Comparison of ENCODE assay signal across 8 cellular contexts in the genomic region with DNA sequence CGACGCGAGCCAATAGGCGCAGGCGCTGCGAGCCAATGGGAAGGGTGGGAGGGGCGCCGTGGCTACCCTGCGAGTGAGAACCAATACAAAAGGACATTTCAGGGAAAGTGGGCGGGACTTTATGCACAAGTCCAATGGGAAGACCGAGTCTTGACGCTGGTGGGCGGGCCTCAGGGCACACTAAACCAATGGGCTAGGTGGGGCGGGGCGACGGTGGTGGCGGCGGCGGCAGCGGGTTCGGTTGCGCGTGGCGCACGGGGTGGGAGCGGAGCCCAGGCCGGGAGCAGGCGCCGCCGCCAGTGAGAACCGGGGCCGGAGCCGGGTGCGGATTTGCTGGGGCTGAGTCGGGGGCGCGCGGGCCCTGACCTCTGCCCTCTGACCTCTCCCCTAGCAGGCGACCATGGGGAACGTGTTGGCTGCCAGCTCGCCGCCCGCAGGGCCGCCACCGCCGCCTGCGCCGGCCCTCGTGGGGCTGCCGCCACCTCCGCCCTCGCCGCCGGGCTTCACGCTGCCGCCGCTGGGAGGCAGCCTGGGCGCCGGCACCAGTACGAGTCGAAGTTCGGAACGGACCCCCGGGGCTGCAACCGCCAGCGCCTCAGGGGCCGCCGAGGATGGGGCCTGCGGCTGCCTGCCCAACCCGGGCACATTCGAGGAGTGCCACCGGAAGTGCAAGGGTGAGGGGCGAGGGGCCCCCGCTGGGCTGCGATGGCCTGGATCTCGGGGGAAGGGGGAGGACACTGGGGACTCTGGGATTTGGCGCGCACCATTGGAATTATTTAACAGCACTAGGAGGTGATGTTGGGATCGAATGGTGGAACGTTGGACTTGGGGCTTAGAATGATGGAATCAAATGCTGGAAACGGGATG. TPM values are rescaled to one million over a fixed set of nuclear protein-coding genes. Genes with fewer than 3 reads are reported as not detected.
DNase-seq lines count a peak whose midpoint lies in the region; ATAC-seq, FAIRE-seq and TF ChIP-seq lines count a peak whose summit lies in the region.

A gene (plus strand): TSS at position 239 of the 867 bp plus-strand sequence. CDS start 162 bp downstream, at position 401.

- H3K79me2 ChIP-seq in mammary epithelial cell (ENCODE audit: insufficient read depth, low read length) = peaks cover 48% of the 10 kb centered on the region

- no peak for TF ChIP-seq CTCF in mammary epithelial cell (conservative IDR thresholded peaks at IDR 0.05 in 1 of 2, IDR thresholded peaks at IDR 0.05 in 1 of 2; ENCODE audit: extremely low read depth in 1 of 2, insufficient read depth in 1 of 2, low read depth in 1 of 2, low read length in 2 of 2)

- intact Hi-C loops in mammary epithelial cell (cut with micrococcal nuclease) = loop anchor here (5.0 to 10.0 kb wide), 2 partner anchors 86 to 119 kb away; a partner anchor contains a TSS

- H3K4me3 ChIP-seq in mammary epithelial cell (replicated peaks in 1 of 3; ENCODE audit: insufficient read depth in 1 of 3, low read depth in 2 of 3, low read length in 3 of 3) = peak within 1 kb of the TSS; percentile 58 to 91 (median 63)

- TF ChIP-seq RAD21 in Ishikawa (IDR thresholded peaks at IDR 0.05; ENCODE audit: low read depth) = no peak

- ATAC-seq in left lobe of liver = peak; percentile 80

- H3K9ac ChIP-seq in mammary epithelial cell (ENCODE audit: insufficient read depth, low read length) = peak within 1 kb of the TSS; percentile 90

- 0% methylated on average over 10 of the region's 81 CpGs for WGBS in mammary epithelial cell (ENCODE audit: low coverage, missing lambda C conversion rate)

- peaks cover 16% of the 10 kb centered on the region for H3K4me1 ChIP-seq in mammary epithelial cell (ENCODE audit: insufficient read depth, low read length)

- dilution Hi-C loops in mammary epithelial cell (cut with HindIII; ENCODE audit: low sequenced_read_pairs) = no loop called here

- TSS peak; percentile 30 for BruUV-seq in mammary epithelial cell (replicated peaks; lab: Mats Ljungman, UMichigan)

- in situ Hi-C loops in mammary epithelial cell (cut with MboI; ENCODE audit: low sequenced_read_pairs in 2 of 2) = no loop called here

- peaks cover 11% of the 10 kb centered on the region for H3K36me3 ChIP-seq in mammary epithelial cell (ENCODE audit: insufficient read depth, low read length)

- H3K27ac ChIP-seq in mammary epithelial cell (ENCODE audit: insufficient read depth, low read depth, low read length) = peak within 1 kb of the TSS; percentile 84

- H4K20me1 ChIP-seq in mammary epithelial cell (ENCODE audit: insufficient read depth, low read length) = no peaks in the 10 kb centered on the region

- TF ChIP-seq EP300 in Ishikawa (IDR thresholded peaks at IDR 0.05; ENCODE audit: borderline replicate concordance) = no peak

- FAIRE-seq in GM19239 (lab: Jason Lieb, UNC) = peak; percentile 100

- peak within 1 kb of the TSS; percentile 89 for H2AFZ ChIP-seq in mammary epithelial cell (ENCODE audit: low read depth, low read length)

- H3K9me3 ChIP-seq in mammary epithelial cell (replicated peaks; ENCODE audit: insufficient read depth, low read length) = no peaks in the 10 kb centered on the region

- CTCF ChIA-PET in mammary epithelial cell (lab: Charles Lee; ENCODE audit: low non-redundant PET) = no interaction called here

- no peaks in the 10 kb centered on the region for H3K27me3 ChIP-seq in mammary epithelial cell (ENCODE audit: insufficient read depth, low read length)

- DNase-seq in CD1c-positive myeloid dendritic cell (ENCODE audit: extremely low spot score) (peak; percentile 100), GM19239 (ENCODE audit: insufficient read length, low spot score) (peak; percentile 98), SK-N-DZ (ENCODE audit: low spot score) (peak; percentile 22), mammary epithelial cell (no peak), left lobe of liver (ENCODE audit: low spot score) (no peak), GDM1 (lab: John Stamatoyannopoulos, UW) (no peak)
- DNase-seq in stimulated activated CD4-positive, alpha-beta T cell treated with anti-CD3 and anti-CD28 coated beads, TNF-alpha, amount 100 ng/mL, for 4 hours (ENCODE audit: low read depth in 3 of 3) = peak in 2 of 3 experiments; percentile 96 to 100

- peak within 1 kb of the TSS; percentile 87 for H3K4me2 ChIP-seq in mammary epithelial cell (ENCODE audit: insufficient read depth, low read depth, low read length)

TF ChIP-seq in Ishikawa, 13 proteins besides CTCF, POLR2A, EP300 and RAD21:
- TF ChIP-seq, protein P1, sequence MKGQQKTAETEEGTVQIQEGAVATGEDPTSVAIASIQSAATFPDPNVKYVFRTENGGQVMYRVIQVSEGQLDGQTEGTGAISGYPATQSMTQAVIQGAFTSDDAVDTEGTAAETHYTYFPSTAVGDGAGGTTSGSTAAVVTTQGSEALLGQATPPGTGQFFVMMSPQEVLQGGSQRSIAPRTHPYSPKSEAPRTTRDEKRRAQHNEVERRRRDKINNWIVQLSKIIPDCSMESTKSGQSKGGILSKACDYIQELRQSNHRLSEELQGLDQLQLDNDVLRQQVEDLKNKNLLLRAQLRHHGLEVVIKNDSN (IDR thresholded peaks at IDR 0.05) = no peak
- TF ChIP-seq NFIC (IDR thresholded peaks at IDR 0.05) = peak; percentile 8; the same call in 1 of the 2 replicates
- TF ChIP-seq, protein P2, sequence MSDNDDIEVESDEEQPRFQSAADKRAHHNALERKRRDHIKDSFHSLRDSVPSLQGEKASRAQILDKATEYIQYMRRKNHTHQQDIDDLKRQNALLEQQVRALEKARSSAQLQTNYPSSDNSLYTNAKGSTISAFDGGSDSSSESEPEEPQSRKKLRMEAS (IDR thresholded peaks at IDR 0.05) = peak; percentile 58; the same call in 1 of the 2 replicates
- TF ChIP-seq TEAD4 (IDR thresholded peaks at IDR 0.05) = no peak
- TF ChIP-seq, protein P3, sequence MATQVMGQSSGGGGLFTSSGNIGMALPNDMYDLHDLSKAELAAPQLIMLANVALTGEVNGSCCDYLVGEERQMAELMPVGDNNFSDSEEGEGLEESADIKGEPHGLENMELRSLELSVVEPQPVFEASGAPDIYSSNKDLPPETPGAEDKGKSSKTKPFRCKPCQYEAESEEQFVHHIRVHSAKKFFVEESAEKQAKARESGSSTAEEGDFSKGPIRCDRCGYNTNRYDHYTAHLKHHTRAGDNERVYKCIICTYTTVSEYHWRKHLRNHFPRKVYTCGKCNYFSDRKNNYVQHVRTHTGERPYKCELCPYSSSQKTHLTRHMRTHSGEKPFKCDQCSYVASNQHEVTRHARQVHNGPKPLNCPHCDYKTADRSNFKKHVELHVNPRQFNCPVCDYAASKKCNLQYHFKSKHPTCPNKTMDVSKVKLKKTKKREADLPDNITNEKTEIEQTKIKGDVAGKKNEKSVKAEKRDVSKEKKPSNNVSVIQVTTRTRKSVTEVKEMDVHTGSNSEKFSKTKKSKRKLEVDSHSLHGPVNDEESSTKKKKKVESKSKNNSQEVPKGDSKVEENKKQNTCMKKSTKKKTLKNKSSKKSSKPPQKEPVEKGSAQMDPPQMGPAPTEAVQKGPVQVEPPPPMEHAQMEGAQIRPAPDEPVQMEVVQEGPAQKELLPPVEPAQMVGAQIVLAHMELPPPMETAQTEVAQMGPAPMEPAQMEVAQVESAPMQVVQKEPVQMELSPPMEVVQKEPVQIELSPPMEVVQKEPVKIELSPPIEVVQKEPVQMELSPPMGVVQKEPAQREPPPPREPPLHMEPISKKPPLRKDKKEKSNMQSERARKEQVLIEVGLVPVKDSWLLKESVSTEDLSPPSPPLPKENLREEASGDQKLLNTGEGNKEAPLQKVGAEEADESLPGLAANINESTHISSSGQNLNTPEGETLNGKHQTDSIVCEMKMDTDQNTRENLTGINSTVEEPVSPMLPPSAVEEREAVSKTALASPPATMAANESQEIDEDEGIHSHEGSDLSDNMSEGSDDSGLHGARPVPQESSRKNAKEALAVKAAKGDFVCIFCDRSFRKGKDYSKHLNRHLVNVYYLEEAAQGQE (IDR thresholded peaks at IDR 0.05; ENCODE audit: low read depth) = no peak
- peak; percentile 55; the same call in 1 of the 2 replicates for TF ChIP-seq ZBTB7A (IDR thresholded peaks at IDR 0.05; ENCODE audit: low read depth)
- TF ChIP-seq FOXM1 (IDR thresholded peaks at IDR 0.05; ENCODE audit: borderline replicate concordance, low read depth) = no peak
- TF ChIP-seq CREB1 (IDR thresholded peaks at IDR 0.05; ENCODE audit: low read depth) = no peak; the same call in 1 of the 2 replicates
- peak; percentile 54; the same call in 1 of the 2 replicates for TF ChIP-seq TAF1 (IDR thresholded peaks at IDR 0.05; ENCODE audit: low read depth)
- TF ChIP-seq CEBPB (IDR thresholded peaks at IDR 0.05) = no peak
- TF ChIP-seq YY1 (IDR thresholded peaks at IDR 0.05; ENCODE audit: low read depth) = peak; percentile 60
- no peak for TF ChIP-seq EGR1 (IDR thresholded peaks at IDR 0.05)
- no peak for TF ChIP-seq TCF12 (IDR thresholded peaks at IDR 0.05; ENCODE audit: low read depth)

RNA-seq across cellular contexts. Expression of the gene that starts here (rescaled TPM):
- 210 and 221 TPM in 2 replicates for polyA plus RNA-seq in SK-N-DZ (2014; cell fraction: cytosol; rRNA removed)
- polyA plus RNA-seq in SK-N-DZ (2014; cell fraction: nucleus; rRNA removed) = 136 and 164 TPM in 2 replicates
- 100 to 1,000 TPM in 1 of 2 donors, 10 to 100 TPM in 1; 51.3 to 110 TPM for total RNA-seq in mammary epithelial cell
- 132 TPM for polyA plus RNA-seq in mammary epithelial cell
- 66.3 TPM for polyA minus RNA-seq in mammary epithelial cell
- 28.8 TPM for total RNA-seq in left lobe of liver

Comparison
In these comparisons a context has a peak if more than half of its experiments do, and no peak if none do; other contexts are left out.
1. DNase-seq: peak in CD1c-positive myeloid dendritic cell (single experiment), GM19239 (single experiment), SK-N-DZ (single experiment) and stimulated activated CD4-positive, alpha-beta T cell treated with anti-CD3 and anti-CD28 coated beads, TNF-alpha, amount 100 ng/mL, for 4 hours (2 of 3); none in mammary epithelial cell (single experiment), left lobe of liver (single experiment) and GDM1 (single experiment).